ENCODE assay signal across 25 cellular contexts in genomic region chr10:33657913-33658312, GRCh38.
"Had no signal": no experiment of that assay in that cellular context is flagged by ENCODE, and none has a peak within 500 bp of the region (broad histone marks: within the 10 kb centered on the region; RNA-seq: fewer than 3 reads in every experiment).

No MANE protein-coding gene starts in this region.

- H3K27ac ChIP-seq: coronary artery, epithelial cell of prostate, esophagus squamous epithelium, gastrocnemius medialis, heart right ventricle, left lung, lower lobe of right lung had no signal

- H3K4me3 ChIP-seq: coronary artery, esophagus squamous epithelium, gastrocnemius medialis, heart right ventricle, left lung, lower lobe of right lung, mucosa of descending colon had no signal

- H3K4me3 Mint-ChIP-seq: effector memory CD8-positive, alpha-beta T cell; endodermal cell; mesothelial cell of epicardium; naive B cell had no signal

- ATAC-seq: effector memory CD8-positive, alpha-beta T cell; esophagus mucosa; gastrocnemius medialis; left lung; lower lobe of right lung; mucosa of descending colon had no signal

- H3K9me3 ChIP-seq: gastrocnemius medialis, left lung, lower lobe of right lung, mucosa of descending colon had no signal

- H3K9me3 Mint-ChIP-seq: effector memory CD8-positive, alpha-beta T cell had no signal

- H3K36me3 ChIP-seq: esophagus squamous epithelium, gastrocnemius medialis, heart right ventricle, left lung, lower lobe of right lung had no signal

- H3K36me3 Mint-ChIP-seq: naive B cell had no signal

- H3K27ac Mint-ChIP-seq: effector memory CD8-positive, alpha-beta T cell; endodermal cell; naive B cell had no signal

- H3K27me3 ChIP-seq: esophagus squamous epithelium, gastrocnemius medialis, heart right ventricle, left lung had no signal

- DNase-seq: effector CD8-positive, alpha-beta T cell; effector memory CD8-positive, alpha-beta T cell; endodermal cell; erythroblast; esophagus squamous epithelium; foreskin melanocyte; gastrocnemius medialis; glutamatergic neuron; head of caudate nucleus; hippocampal formation; left cardiac atrium; left lung; lower lobe of right lung; mesenchymal stem cell; mucosa of descending colon; naive B cell had no signal

- FAIRE-seq: colon, endometrium, islet of Langerhans, keratinocyte had no signal
